In the genomic region with DNA sequence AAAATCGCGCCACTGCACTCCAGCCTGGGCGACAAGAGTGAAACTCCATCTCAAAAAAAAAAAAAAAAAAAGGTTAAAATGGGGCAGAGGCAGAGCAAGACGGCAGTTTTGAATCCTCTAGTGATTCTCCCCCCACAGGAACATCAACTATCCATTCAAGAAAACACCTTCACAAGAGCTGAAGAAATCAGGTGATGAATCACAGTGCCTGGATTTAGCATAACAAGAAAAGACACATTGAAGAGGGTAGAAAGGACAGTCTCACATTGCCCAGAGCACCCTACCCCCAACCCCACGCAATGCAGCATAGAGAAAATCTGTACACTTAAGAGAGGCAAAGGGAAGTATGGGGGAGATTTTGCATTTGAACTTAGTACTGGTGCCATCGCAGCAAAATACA, we compare ENCODE assay signal across 26 cellular contexts. TPM values are rescaled to one million over a fixed set of nuclear protein-coding genes. Genes with fewer than 3 reads are reported as not detected.
"Had no signal": no experiment of that assay in that cellular context is flagged by ENCODE, and none has a peak within 500 bp of the region (broad histone marks: within the 10 kb centered on the region; RNA-seq: fewer than 3 reads in every experiment).

No MANE protein-coding gene starts in this region.

- H3K9me3 ChIP-seq: adrenal gland, breast epithelium, MG63, SJSA1 had no signal

- H3K4me1 ChIP-seq: adrenal gland, breast epithelium, SJSA1 had no signal

- H3K36me3 ChIP-seq: adrenal gland, breast epithelium, MG63, SJSA1 had no signal

- H3K27me3 Mint-ChIP-seq: activated B cell treated with CpG ODN at 0.5 μM for 24 hours; activated CD4-positive, alpha-beta memory T cell treated with anti-CD3 and anti-CD28 coated beads, Interleukin-2, amount 10 ng/mL, durations not matched to agents 7 days and 5 days; activated CD4-positive, alpha-beta T cell treated with anti-CD3 and anti-CD28 coated beads, Interleukin-2, amount 10 ng/mL, durations not matched to agents 7 days and 5 days; T-helper 17 cell had no signal

- DNase-seq: activated B cell treated with CpG ODN at 0.5 μM for 24 hours; activated CD4-positive, alpha-beta memory T cell treated with anti-CD3 and anti-CD28 coated beads, Interleukin-2, amount 10 ng/mL, durations not matched to agents 7 days and 5 days; activated CD4-positive, alpha-beta T cell treated with anti-CD3 and anti-CD28 coated beads for 1 hour; activated CD4-positive, alpha-beta T cell treated with anti-CD3 and anti-CD28 coated beads, Interleukin-2, amount 10 ng/mL, durations not matched to agents 7 days and 5 days; activated CD8-positive, alpha-beta memory T cell treated with anti-CD3 and anti-CD28 coated beads, Interleukin-2, amount 50 U/mL, for 4 hours; activated naive CD4-positive, alpha-beta T cell treated with anti-CD3 and anti-CD28 coated beads, Interleukin-2, amount 50 U/mL, for 16 hours; activated naive CD8-positive, alpha-beta T cell treated with anti-CD3 and anti-CD28 coated beads, Interleukin-2, amount 10 ng/mL, durations not matched to agents 7 days and 5 days; activated T-cell treated with anti-CD3 and anti-CD28 coated beads, Interleukin-2, amount 50 U/mL, for 72 hours; adrenal gland; aorta; central memory CD4-positive, alpha-beta T cell; MG63; MV-4-11; NCI-H1105; NCI-H1436; NCI-H1694 treated with DMSO at 0.1 percent for 48 hours; NCI-H2081; NCI-H446; NCI-H524; PC-3; SHP77; T-helper 17 cell; T-helper 9 cell had no signal

- H3K27ac ChIP-seq: adrenal gland, breast epithelium, KMS-11, SJSA1 had no signal

- H3K4me3 ChIP-seq: adrenal gland, breast epithelium, MG63, SJSA1 had no signal

- H3K27me3 ChIP-seq: adrenal gland, breast epithelium had no signal

- H3K4me2 ChIP-seq: KMS-11 had no signal

- H3K9ac ChIP-seq: KMS-11 had no signal

- H3K27ac Mint-ChIP-seq: activated CD4-positive, alpha-beta memory T cell treated with anti-CD3 and anti-CD28 coated beads, Interleukin-2, amount 10 ng/mL, durations not matched to agents 7 days and 5 days; activated CD4-positive, alpha-beta T cell treated with anti-CD3 and anti-CD28 coated beads, Interleukin-2, amount 10 ng/mL, durations not matched to agents 7 days and 5 days; activated naive CD8-positive, alpha-beta T cell treated with anti-CD3 and anti-CD28 coated beads, Interleukin-2, amount 10 ng/mL, durations not matched to agents 7 days and 5 days; T-helper 17 cell had no signal

- H3K9me3 Mint-ChIP-seq: activated B cell treated with CpG ODN at 0.5 μM for 24 hours; activated CD4-positive, alpha-beta memory T cell treated with anti-CD3 and anti-CD28 coated beads, Interleukin-2, amount 10 ng/mL, durations not matched to agents 7 days and 5 days; activated CD4-positive, alpha-beta T cell treated with anti-CD3 and anti-CD28 coated beads, Interleukin-2, amount 10 ng/mL, durations not matched to agents 7 days and 5 days; activated naive CD8-positive, alpha-beta T cell treated with anti-CD3 and anti-CD28 coated beads, Interleukin-2, amount 10 ng/mL, durations not matched to agents 7 days and 5 days; activated T-cell treated with anti-CD3 and anti-CD28 coated beads, Interleukin-2, amount 50 U/mL, for 72 hours had no signal

- H3K36me3 Mint-ChIP-seq: activated naive CD8-positive, alpha-beta T cell treated with anti-CD3 and anti-CD28 coated beads, Interleukin-2, amount 10 ng/mL, durations not matched to agents 7 days and 5 days had no signal

- H3K4me3 Mint-ChIP-seq: activated B cell treated with CpG ODN at 0.5 μM for 24 hours; activated CD4-positive, alpha-beta memory T cell treated with anti-CD3 and anti-CD28 coated beads, Interleukin-2, amount 10 ng/mL, durations not matched to agents 7 days and 5 days; activated CD4-positive, alpha-beta T cell treated with anti-CD3 and anti-CD28 coated beads, Interleukin-2, amount 10 ng/mL, durations not matched to agents 7 days and 5 days; activated naive CD8-positive, alpha-beta T cell treated with anti-CD3 and anti-CD28 coated beads, Interleukin-2, amount 10 ng/mL, durations not matched to agents 7 days and 5 days; activated T-cell treated with anti-CD3 and anti-CD28 coated beads, Interleukin-2, amount 50 U/mL, for 72 hours; T-helper 17 cell had no signal

- ATAC-seq: activated T-cell treated with anti-CD3 and anti-CD28 coated beads, Interleukin-2, amount 50 U/mL, for 72 hours; PC-3; T-helper 17 cell had no signal

RNA-seq across cellular contexts. Expression of a gene that starts 28.8 kb away (rescaled TPM):
- total RNA-seq: activated CD4-positive, alpha-beta memory T cell treated with anti-CD3 and anti-CD28 coated beads, Interleukin-2, amount 10 ng/mL, durations not matched to agents 7 days and 5 days had no signal

RNA-seq across cellular contexts. Expression of a gene that starts 42.1 kb away (rescaled TPM):
- total RNA-seq: adrenal gland, aorta, PC-3, SJSA1 had no signal
- polyA plus RNA-seq: aorta had no signal
